ENCODE assay signal across 8 cellular contexts in genomic region chr2:128232965-128233789, GRCh38.
DNase-seq lines count a peak whose midpoint lies in the region; ATAC-seq, FAIRE-seq and TF ChIP-seq lines count a peak whose summit lies in the region.

No MANE protein-coding gene starts in this region.

- FAIRE-seq in endothelial cell of umbilical vein (lab: Jason Lieb, UNC), result peak; percentile 85

- no peaks in the 10 kb centered on the region for H3K36me3 Mint-ChIP-seq in CD8-positive, alpha-beta T cell
- no peaks in the 10 kb centered on the region for H3K36me3 Mint-ChIP-seq in mesothelial cell of epicardium

- peak overlapping the region; percentile 42 for H3K27ac ChIP-seq in CD8-positive, alpha-beta T cell (ENCODE audit: low read depth, low read length)
- H3K27ac ChIP-seq in endothelial cell of umbilical vein (ENCODE audit: insufficient read depth, low read depth, low read length), result no peak overlapping the region

- H3K4me3 Mint-ChIP-seq in CD8-positive, alpha-beta T cell, result peak overlapping the region; percentile 91
- peak overlapping the region; percentile 73 for H3K4me3 Mint-ChIP-seq in mesothelial cell of epicardium

- H3K4me1 Mint-ChIP-seq in CD8-positive, alpha-beta T cell (ENCODE audit: low read depth), result peaks cover 3% of the 10 kb centered on the region
- peaks cover 5% of the 10 kb centered on the region for H3K4me1 Mint-ChIP-seq in mesothelial cell of epicardium

- H3K4me3 ChIP-seq in CD8-positive, alpha-beta T cell (ENCODE audit: low read depth, low read length), result peak overlapping the region; percentile 77
- H3K4me3 ChIP-seq in endothelial cell of umbilical vein (replicated peaks in 1 of 3; ENCODE audit: insufficient read depth in 1 of 3, low read depth in 1 of 3, low read length in 3 of 3), result peak overlapping the region; percentile 52 to 70 (median 57)

- H3K36me3 ChIP-seq in CD8-positive, alpha-beta T cell (ENCODE audit: insufficient read depth, low read length), result no peaks in the 10 kb centered on the region
- H3K36me3 ChIP-seq in endothelial cell of umbilical vein (ENCODE audit: control insufficient read depth in 2 of 2, extremely low read depth in 1 of 2, insufficient read depth in 2 of 2, low read length in 2 of 2), result no peaks in the 10 kb centered on the region

- no peaks in the 10 kb centered on the region for H3K9me1 ChIP-seq in endothelial cell of umbilical vein (replicated peaks; ENCODE audit: control insufficient read depth, extremely low read depth, insufficient read depth, low read length)

- DNase-seq in CD8-positive, alpha-beta T cell, result peak; percentile 69 to 91 (median 81)
- peak; percentile 64 for DNase-seq in NOMO-1 treated with dmso at 0.1 percent for 144 hours (lab: John Stamatoyannopoulos, UW; ENCODE audit: unreplicated experiment)
- peak; percentile 93 for DNase-seq in activated CD8-positive, alpha-beta memory T cell treated with anti-CD3 and anti-CD28 coated beads, Interleukin-2, amount 50 U/mL, for 48 hours
- peak; percentile 72 for DNase-seq in endothelial cell of umbilical vein (ENCODE audit: low read depth, low spot score)
- peak; percentile 76 to 91 for DNase-seq in mesothelial cell of epicardium (ENCODE audit: low spot score in 2 of 2, unreplicated experiment in 2 of 2)
- peak; percentile 66 for DNase-seq in stimulated activated CD8-positive, alpha-beta memory T cell treated with anti-CD3 and anti-CD28 coated beads, Interleukin-15, amount 100 ng/mL, for 24 hours (ENCODE audit: low read depth)

- peak overlapping the region; percentile 69 for H3K27ac Mint-ChIP-seq in CD8-positive, alpha-beta T cell
- no peak overlapping the region for H3K27ac Mint-ChIP-seq in mesothelial cell of epicardium

- no peaks in the 10 kb centered on the region for H3K27me3 ChIP-seq in CD8-positive, alpha-beta T cell (ENCODE audit: insufficient read depth, low read length)
- H3K27me3 ChIP-seq in endothelial cell of umbilical vein (ENCODE audit: control insufficient read depth in 2 of 2, insufficient read depth in 2 of 2, low read length in 2 of 2), result no peaks in the 10 kb centered on the region

- intact Hi-C loops in CD8-positive, alpha-beta T cell (cut with DNase I, micrococcal nuclease), result loop anchor here (1.0 to 10.0 kb wide), 6 partner anchors 54 to 351 kb away; partner anchors contain the start of genes SAP130 (in 1 of the 2) and UGGT1 (in 1 of the 2)
- intact Hi-C loops in endothelial cell of umbilical vein (cut with micrococcal nuclease), result loop anchor here (1.0 to 2.0 kb wide), 5 partner anchors 36 to 170 kb away; partner anchors contain the start of gene UGGT1

- peak; percentile 97 for ATAC-seq in CD8-positive, alpha-beta T cell
- ATAC-seq in GM19455 (IDR thresholded peaks at IDR 0.05; ENCODE audit: unreplicated experiment) (peak; percentile 99), HG03571 (IDR thresholded peaks at IDR 0.05; ENCODE audit: unreplicated experiment) (peak; percentile 98)

- POLR2A ChIA-PET in CD8-positive, alpha-beta T cell (lab: Charles Lee), result no interaction called here
- POLR2A ChIA-PET in endothelial cell of umbilical vein (lab: Charles Lee), result no interaction called here

- H3K4me2 ChIP-seq in endothelial cell of umbilical vein (ENCODE audit: insufficient read depth, low read length), result peak overlapping the region; percentile 79

- peak; percentile 88 for TF ChIP-seq CTCF in CD8-positive, alpha-beta T cell (IDR thresholded peaks at IDR 0.05)
- TF ChIP-seq CTCF in endothelial cell of umbilical vein (IDR thresholded peaks at IDR 0.05; ENCODE audit: extremely low read depth in 1 of 2, insufficient read depth in 1 of 2, low read depth in 1 of 2, low read length in 2 of 2) (peak; percentile 83 to 98), mesothelial cell of epicardium (IDR thresholded peaks at IDR 0.05; ENCODE audit: unreplicated experiment) (peak; percentile 78)

- H3K27me3 Mint-ChIP-seq in CD8-positive, alpha-beta T cell (ENCODE audit: low read depth), result peaks cover 6% of the 10 kb centered on the region
- peaks cover 11% of the 10 kb centered on the region for H3K27me3 Mint-ChIP-seq in mesothelial cell of epicardium (ENCODE audit: low read depth)

- peaks cover 10% of the 10 kb centered on the region for H3K4me1 ChIP-seq in CD8-positive, alpha-beta T cell (ENCODE audit: insufficient read depth, low read length)
- H3K4me1 ChIP-seq in endothelial cell of umbilical vein (ENCODE audit: control insufficient read depth, extremely low read depth, insufficient read depth, low read length), result peaks cover 13% of the 10 kb centered on the region

- no peaks in the 10 kb centered on the region for H3K79me2 ChIP-seq in endothelial cell of umbilical vein (ENCODE audit: control insufficient read depth, insufficient read depth, low read length)

- H3K9me3 Mint-ChIP-seq in CD8-positive, alpha-beta T cell, result no peaks in the 10 kb centered on the region
- no peaks in the 10 kb centered on the region for H3K9me3 Mint-ChIP-seq in mesothelial cell of epicardium

- TF ChIP-seq POLR2A in endothelial cell of umbilical vein (IDR thresholded peaks at IDR 0.05; ENCODE audit: low read depth, low read length), result no peak

- CTCF ChIA-PET in CD8-positive, alpha-beta T cell (lab: Charles Lee), result interaction anchor here (0.7 to 2.7 kb wide), 3 partner anchors 18 to 170 kb away, joined by 3 to 10 read pairs (median 3); no protein-coding TSS in a partner anchor
- CTCF ChIA-PET in endothelial cell of umbilical vein (lab: Charles Lee), result interaction anchor here (0.6 to 6.0 kb wide), 12 partner anchors 9 to 1691 kb away, joined by 3 to 66 read pairs (median 4); no protein-coding TSS in a partner anchor

- dilution Hi-C loops in endothelial cell of umbilical vein (cut with MboI; ENCODE audit: extremely low pct_ligation_motif_present, low sequenced_read_pairs), result no loop called here

- H3K9ac ChIP-seq in endothelial cell of umbilical vein (replicated peaks; ENCODE audit: extremely low read depth, insufficient read depth, low read length), result peak overlapping the region; percentile 16

- BruUV-seq in endothelial cell of umbilical vein (replicated peaks; lab: Mats Ljungman, UMichigan), result no TSS peak

- H2AFZ ChIP-seq in endothelial cell of umbilical vein (ENCODE audit: low read depth, low read length), result peak overlapping the region; percentile 71

- no peaks in the 10 kb centered on the region for H3K9me3 ChIP-seq in CD8-positive, alpha-beta T cell (ENCODE audit: low read length)
- H3K9me3 ChIP-seq in endothelial cell of umbilical vein (replicated peaks; ENCODE audit: control insufficient read depth, insufficient read depth, low read length), result no peaks in the 10 kb centered on the region

- H4K20me1 ChIP-seq in endothelial cell of umbilical vein (replicated peaks; ENCODE audit: control insufficient read depth, extremely low read depth, insufficient read depth, low read length), result no peaks in the 10 kb centered on the region

TF ChIP-seq in endothelial cell of umbilical vein, 7 proteins besides CTCF, POLR2A, EP300 and RAD21:
- TF ChIP-seq MYC (IDR thresholded peaks at IDR 0.05; ENCODE audit: low read depth, low read length), result no peak
- no peak for TF ChIP-seq FOS (IDR thresholded peaks at IDR 0.05; ENCODE audit: borderline replicate concordance, insufficient read depth, low read length)
- TF ChIP-seq POLR2AphosphoS5 (IDR thresholded peaks at IDR 0.05; ENCODE audit: insufficient read depth, low read depth, low read length), result peak; percentile 14
